1 cellular context compared by ENCODE assay signal in the genomic region with DNA sequence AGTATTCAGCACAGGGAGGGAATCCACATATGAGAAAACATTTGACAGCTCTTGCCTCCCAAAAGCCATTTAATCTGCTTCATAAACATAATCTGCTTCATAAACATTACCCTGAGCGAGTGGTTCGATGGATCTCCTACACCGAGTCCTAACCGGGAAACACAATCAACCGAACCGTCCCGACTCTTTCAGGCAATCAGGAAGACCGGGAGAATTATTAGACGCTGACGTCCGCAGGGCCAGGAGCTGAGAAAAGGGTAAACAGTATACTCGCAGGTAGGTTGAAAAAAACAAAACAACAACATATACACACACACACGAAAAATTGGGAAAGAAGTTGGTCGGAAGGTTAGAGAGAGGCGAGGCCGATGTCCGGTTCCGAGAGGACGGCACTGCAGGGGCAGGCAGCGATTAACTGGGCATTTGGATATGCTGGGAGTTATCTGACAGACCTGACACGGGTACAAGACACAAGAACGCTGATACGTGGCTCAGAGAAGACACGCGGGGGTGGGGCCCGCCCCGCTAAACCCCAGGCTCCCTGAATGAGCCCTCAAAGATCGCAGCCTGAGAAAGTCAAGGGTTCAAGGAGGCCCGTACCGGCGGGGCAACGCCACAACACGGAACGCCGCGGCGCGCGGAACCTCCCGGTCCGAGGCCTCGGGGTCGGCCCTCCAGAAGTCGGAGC.
TF ChIP-seq lines count a peak whose summit lies in the region.

No MANE protein-coding gene starts in this region.

TF ChIP-seq in HepG2, 621 proteins besides CTCF, POLR2A, EP300 and RAD21 (continued from another document and continues in another):
- TF ChIP-seq, protein P1, sequence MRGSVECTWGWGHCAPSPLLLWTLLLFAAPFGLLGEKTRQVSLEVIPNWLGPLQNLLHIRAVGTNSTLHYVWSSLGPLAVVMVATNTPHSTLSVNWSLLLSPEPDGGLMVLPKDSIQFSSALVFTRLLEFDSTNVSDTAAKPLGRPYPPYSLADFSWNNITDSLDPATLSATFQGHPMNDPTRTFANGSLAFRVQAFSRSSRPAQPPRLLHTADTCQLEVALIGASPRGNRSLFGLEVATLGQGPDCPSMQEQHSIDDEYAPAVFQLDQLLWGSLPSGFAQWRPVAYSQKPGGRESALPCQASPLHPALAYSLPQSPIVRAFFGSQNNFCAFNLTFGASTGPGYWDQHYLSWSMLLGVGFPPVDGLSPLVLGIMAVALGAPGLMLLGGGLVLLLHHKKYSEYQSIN (CRISPR knock-in tag; IDR thresholded peaks at IDR 0.05; ENCODE audit: borderline replicate concordance) = no peak
- TF ChIP-seq CC2D1A (CRISPR knock-in tag; IDR thresholded peaks at IDR 0.05) (no peak), GATAD2A (CRISPR knock-in tag; IDR thresholded peaks at IDR 0.05) (no peak), RAD51 (IDR thresholded peaks at IDR 0.05; ENCODE audit: borderline replicate concordance) (no peak), MED8 (CRISPR knock-in tag; IDR thresholded peaks at IDR 0.05; ENCODE audit: insufficient replicate concordance) (no peak), MAFG (CRISPR knock-in tag; IDR thresholded peaks at IDR 0.05) (no peak), NAIF1 (CRISPR knock-in tag; IDR thresholded peaks at IDR 0.05; ENCODE audit: borderline replicate concordance) (peak; percentile 1; the same call in 1 of the 2 replicates), ZNF331 (CRISPR knock-in tag; IDR thresholded peaks at IDR 0.05) (no peak), NFYC (CRISPR knock-in tag; IDR thresholded peaks at IDR 0.05) (no peak), KDM4B (CRISPR knock-in tag; IDR thresholded peaks at IDR 0.05) (no peak), ZNF234 (CRISPR knock-in tag; conservative IDR thresholded peaks at IDR 0.05) (no peak), ZNF724P (CRISPR knock-in tag; IDR thresholded peaks at IDR 0.05; ENCODE audit: borderline replicate concordance) (no peak), ZNF367 (CRISPR knock-in tag; IDR thresholded peaks at IDR 0.05; ENCODE audit: borderline replicate concordance) (no peak), ZNF619 (CRISPR knock-in tag; IDR thresholded peaks at IDR 0.05) (no peak), ZNF530 (CRISPR knock-in tag; IDR thresholded peaks at IDR 0.05; ENCODE audit: low read depth) (no peak), ATF5 (CRISPR knock-in tag; IDR thresholded peaks at IDR 0.05; ENCODE audit: low read depth) (no peak), ZNF780A (CRISPR knock-in tag; IDR thresholded peaks at IDR 0.05) (no peak), ZNF766 (CRISPR knock-in tag; IDR thresholded peaks at IDR 0.05; ENCODE audit: borderline replicate concordance) (no peak), ZNF468 (CRISPR knock-in tag; IDR thresholded peaks at IDR 0.05) (no peak), NCOA5 (CRISPR knock-in tag; IDR thresholded peaks at IDR 0.05) (no peak), KMT2B (CRISPR knock-in tag; IDR thresholded peaks at IDR 0.05) (no peak), ZNF777 (CRISPR knock-in tag; IDR thresholded peaks at IDR 0.05) (peak; percentile 7; the same call in 1 of the 2 replicates), BATF2 (CRISPR knock-in tag; IDR thresholded peaks at IDR 0.05) (no peak), GABPB1 (CRISPR knock-in tag; IDR thresholded peaks at IDR 0.05) (no peak), RBFOX2 (IDR thresholded peaks at IDR 0.05; ENCODE audit: low read depth, low read length) (no peak), ZNF260 (CRISPR knock-in tag; IDR thresholded peaks at IDR 0.05; ENCODE audit: borderline replicate concordance, low read depth) (no peak), CCAR2 (optimal IDR thresholded peaks at IDR 0.05; ENCODE audit: low read depth, low read length) (no peak), ZNF891 (CRISPR knock-in tag; IDR thresholded peaks at IDR 0.05) (no peak), HNRNPL (IDR thresholded peaks at IDR 0.05; ENCODE audit: low read depth, low read length) (0 out of 2 replicates have a peak, but pooled peaks have one; percentile 29), PHB2 (IDR thresholded peaks at IDR 0.05; ENCODE audit: partially characterized antibody) (no peak), MIER2 (CRISPR knock-in tag; IDR thresholded peaks at IDR 0.05) (no peak), SRSF1 (optimal IDR thresholded peaks at IDR 0.05; ENCODE audit: low read depth, low read length) (peak; percentile 44), ZNF749 (CRISPR knock-in tag; IDR thresholded peaks at IDR 0.05; ENCODE audit: borderline replicate concordance) (no peak), ZNF703 (CRISPR knock-in tag; IDR thresholded peaks at IDR 0.05; ENCODE audit: borderline replicate concordance) (no peak), RFXAP (CRISPR knock-in tag; IDR thresholded peaks at IDR 0.05; ENCODE audit: borderline replicate concordance) (no peak), ZNF124 (CRISPR knock-in tag; IDR thresholded peaks at IDR 0.05) (no peak), MTA3 (CRISPR knock-in tag; IDR thresholded peaks at IDR 0.05) (no peak), THAP11 (CRISPR knock-in tag; IDR thresholded peaks at IDR 0.05) (no peak), MAFK (conservative IDR thresholded peaks at IDR 0.05 in 1 of 2, IDR thresholded peaks at IDR 0.05 in 1 of 2; ENCODE audit: low read length in 2 of 2) (no peak), ZIK1 (CRISPR knock-in tag; IDR thresholded peaks at IDR 0.05; ENCODE audit: borderline replicate concordance, low read depth) (no peak), ZBTB1 (CRISPR knock-in tag; IDR thresholded peaks at IDR 0.05; ENCODE audit: borderline replicate concordance) (no peak), MTF1 (CRISPR knock-in tag; IDR thresholded peaks at IDR 0.05) (0 out of 2 replicates have a peak, but pooled peaks have one; percentile 2), NCOA1 (CRISPR knock-in tag; IDR thresholded peaks at IDR 0.05) (no peak), ZNF660 (CRISPR knock-in tag; IDR thresholded peaks at IDR 0.05; ENCODE audit: borderline replicate concordance, low read depth) (no peak), STAG1 (CRISPR knock-in tag; IDR thresholded peaks at IDR 0.05) (no peak; the same call in 1 of the 2 replicates), ZNF414 (CRISPR knock-in tag; IDR thresholded peaks at IDR 0.05) (no peak), KAT8 (CRISPR knock-in tag; IDR thresholded peaks at IDR 0.05) (no peak), CENPX (CRISPR knock-in tag; IDR thresholded peaks at IDR 0.05) (no peak), RNF2 (conservative IDR thresholded peaks at IDR 0.05; ENCODE audit: low read depth) (no peak), MEIS2 (CRISPR knock-in tag; IDR thresholded peaks at IDR 0.05) (no peak)
- TF ChIP-seq, protein P2, sequence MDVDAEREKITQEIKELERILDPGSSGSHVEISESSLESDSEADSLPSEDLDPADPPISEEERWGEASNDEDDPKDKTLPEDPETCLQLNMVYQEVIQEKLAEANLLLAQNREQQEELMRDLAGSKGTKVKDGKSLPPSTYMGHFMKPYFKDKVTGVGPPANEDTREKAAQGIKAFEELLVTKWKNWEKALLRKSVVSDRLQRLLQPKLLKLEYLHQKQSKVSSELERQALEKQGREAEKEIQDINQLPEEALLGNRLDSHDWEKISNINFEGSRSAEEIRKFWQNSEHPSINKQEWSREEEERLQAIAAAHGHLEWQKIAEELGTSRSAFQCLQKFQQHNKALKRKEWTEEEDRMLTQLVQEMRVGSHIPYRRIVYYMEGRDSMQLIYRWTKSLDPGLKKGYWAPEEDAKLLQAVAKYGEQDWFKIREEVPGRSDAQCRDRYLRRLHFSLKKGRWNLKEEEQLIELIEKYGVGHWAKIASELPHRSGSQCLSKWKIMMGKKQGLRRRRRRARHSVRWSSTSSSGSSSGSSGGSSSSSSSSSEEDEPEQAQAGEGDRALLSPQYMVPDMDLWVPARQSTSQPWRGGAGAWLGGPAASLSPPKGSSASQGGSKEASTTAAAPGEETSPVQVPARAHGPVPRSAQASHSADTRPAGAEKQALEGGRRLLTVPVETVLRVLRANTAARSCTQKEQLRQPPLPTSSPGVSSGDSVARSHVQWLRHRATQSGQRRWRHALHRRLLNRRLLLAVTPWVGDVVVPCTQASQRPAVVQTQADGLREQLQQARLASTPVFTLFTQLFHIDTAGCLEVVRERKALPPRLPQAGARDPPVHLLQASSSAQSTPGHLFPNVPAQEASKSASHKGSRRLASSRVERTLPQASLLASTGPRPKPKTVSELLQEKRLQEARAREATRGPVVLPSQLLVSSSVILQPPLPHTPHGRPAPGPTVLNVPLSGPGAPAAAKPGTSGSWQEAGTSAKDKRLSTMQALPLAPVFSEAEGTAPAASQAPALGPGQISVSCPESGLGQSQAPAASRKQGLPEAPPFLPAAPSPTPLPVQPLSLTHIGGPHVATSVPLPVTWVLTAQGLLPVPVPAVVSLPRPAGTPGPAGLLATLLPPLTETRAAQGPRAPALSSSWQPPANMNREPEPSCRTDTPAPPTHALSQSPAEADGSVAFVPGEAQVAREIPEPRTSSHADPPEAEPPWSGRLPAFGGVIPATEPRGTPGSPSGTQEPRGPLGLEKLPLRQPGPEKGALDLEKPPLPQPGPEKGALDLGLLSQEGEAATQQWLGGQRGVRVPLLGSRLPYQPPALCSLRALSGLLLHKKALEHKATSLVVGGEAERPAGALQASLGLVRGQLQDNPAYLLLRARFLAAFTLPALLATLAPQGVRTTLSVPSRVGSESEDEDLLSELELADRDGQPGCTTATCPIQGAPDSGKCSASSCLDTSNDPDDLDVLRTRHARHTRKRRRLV (CRISPR knock-in tag; IDR thresholded peaks at IDR 0.05) = peak; percentile 78
- TF ChIP-seq, protein P3, sequence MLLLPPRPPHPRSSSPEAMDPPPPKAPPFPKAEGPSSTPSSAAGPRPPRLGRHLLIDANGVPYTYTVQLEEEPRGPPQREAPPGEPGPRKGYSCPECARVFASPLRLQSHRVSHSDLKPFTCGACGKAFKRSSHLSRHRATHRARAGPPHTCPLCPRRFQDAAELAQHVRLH (CRISPR knock-in tag; IDR thresholded peaks at IDR 0.05; ENCODE audit: borderline replicate concordance, low read depth) = no peak
- TF ChIP-seq, protein P4, sequence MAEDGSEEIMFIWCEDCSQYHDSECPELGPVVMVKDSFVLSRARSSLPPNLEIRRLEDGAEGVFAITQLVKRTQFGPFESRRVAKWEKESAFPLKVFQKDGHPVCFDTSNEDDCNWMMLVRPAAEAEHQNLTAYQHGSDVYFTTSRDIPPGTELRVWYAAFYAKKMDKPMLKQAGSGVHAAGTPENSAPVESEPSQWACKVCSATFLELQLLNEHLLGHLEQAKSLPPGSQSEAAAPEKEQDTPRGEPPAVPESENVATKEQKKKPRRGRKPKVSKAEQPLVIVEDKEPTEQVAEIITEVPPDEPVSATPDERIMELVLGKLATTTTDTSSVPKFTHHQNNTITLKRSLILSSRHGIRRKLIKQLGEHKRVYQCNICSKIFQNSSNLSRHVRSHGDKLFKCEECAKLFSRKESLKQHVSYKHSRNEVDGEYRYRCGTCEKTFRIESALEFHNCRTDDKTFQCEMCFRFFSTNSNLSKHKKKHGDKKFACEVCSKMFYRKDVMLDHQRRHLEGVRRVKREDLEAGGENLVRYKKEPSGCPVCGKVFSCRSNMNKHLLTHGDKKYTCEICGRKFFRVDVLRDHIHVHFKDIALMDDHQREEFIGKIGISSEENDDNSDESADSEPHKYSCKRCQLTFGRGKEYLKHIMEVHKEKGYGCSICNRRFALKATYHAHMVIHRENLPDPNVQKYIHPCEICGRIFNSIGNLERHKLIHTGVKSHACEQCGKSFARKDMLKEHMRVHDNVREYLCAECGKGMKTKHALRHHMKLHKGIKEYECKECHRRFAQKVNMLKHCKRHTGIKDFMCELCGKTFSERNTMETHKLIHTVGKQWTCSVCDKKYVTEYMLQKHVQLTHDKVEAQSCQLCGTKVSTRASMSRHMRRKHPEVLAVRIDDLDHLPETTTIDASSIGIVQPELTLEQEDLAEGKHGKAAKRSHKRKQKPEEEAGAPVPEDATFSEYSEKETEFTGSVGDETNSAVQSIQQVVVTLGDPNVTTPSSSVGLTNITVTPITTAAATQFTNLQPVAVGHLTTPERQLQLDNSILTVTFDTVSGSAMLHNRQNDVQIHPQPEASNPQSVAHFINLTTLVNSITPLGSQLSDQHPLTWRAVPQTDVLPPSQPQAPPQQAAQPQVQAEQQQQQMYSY (CRISPR knock-in tag; IDR thresholded peaks at IDR 0.05) = peak; percentile 55; the same call in 1 of the 2 replicates
- TF ChIP-seq, protein P5, sequence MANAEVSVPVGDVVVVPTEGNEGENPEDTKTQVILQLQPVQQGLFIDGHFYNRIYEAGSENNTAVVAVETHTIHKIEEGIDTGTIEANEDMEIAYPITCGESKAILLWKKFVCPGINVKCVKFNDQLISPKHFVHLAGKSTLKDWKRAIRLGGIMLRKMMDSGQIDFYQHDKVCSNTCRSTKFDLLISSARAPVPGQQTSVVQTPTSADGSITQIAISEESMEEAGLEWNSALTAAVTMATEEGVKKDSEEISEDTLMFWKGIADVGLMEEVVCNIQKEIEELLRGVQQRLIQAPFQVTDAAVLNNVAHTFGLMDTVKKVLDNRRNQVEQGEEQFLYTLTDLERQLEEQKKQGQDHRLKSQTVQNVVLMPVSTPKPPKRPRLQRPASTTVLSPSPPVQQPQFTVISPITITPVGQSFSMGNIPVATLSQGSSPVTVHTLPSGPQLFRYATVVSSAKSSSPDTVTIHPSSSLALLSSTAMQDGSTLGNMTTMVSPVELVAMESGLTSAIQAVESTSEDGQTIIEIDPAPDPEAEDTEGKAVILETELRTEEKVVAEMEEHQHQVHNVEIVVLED (CRISPR knock-in tag; IDR thresholded peaks at IDR 0.05; ENCODE audit: borderline replicate concordance) = no peak
